In the genomic region with DNA sequence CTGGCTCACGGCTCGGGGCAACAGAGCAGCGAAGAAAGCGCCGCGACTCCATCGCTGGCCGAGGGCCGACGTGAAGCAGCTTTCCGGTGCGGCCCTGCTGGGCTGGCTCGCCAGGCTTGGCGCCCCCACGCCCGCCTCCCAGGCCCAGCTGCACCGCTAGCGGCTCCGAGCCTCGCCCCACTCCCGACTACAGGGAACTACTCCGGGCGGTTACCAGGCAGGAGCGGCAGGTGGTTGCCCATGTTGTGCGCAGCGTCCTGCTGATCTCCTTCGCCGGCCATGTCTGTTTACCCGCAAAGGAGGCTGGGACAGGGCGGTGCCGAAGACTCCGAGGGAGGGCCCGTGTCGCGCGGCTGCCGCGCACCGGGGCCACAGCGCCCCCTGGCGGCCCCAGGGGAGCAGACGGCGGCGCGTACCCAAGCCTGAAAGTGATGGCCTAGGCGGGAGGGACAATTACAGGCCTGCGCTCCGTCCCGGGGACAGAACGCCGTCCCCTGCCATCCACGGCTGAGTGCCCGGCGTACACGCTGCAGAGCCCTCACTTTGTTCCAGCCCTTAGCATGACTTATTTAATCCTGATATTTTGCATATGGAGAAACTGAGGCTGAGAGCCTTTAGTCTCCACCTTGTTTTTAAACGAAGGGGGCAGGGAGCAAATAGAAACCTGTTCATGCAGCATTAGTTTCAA, we compare ENCODE assay signal across 8 cellular contexts. TPM values are rescaled to one million over a fixed set of nuclear protein-coding genes. Genes with fewer than 3 reads are reported as not detected.
DNase-seq lines count a peak whose midpoint lies in the region; ATAC-seq and TF ChIP-seq lines count a peak whose summit lies in the region.

CRBN (minus strand) TSS at position 285 of the 688 bp plus-strand sequence; CDS start at position 281, 4 bp downstream.

- POLR2A ChIA-PET in AG04450 (lab: Yijun Ruan, JAX), result no interaction called here

- ATAC-seq in GM18858 (IDR thresholded peaks at IDR 0.05; ENCODE audit: unreplicated experiment), result peak; percentile 98
- peak; percentile 99 for ATAC-seq in HG03066 (IDR thresholded peaks at IDR 0.05; ENCODE audit: low read depth, unreplicated experiment)

- H3K27ac ChIP-seq in AG04450 (ENCODE audit: low read depth, low read length) (no peak within 1 kb of the TSS), caudate nucleus (ENCODE audit: low read depth, low read length) (peak within 1 kb of the TSS; percentile 67)

- peak; percentile 91 for TF ChIP-seq CTCF in AG04450 (IDR thresholded peaks at IDR 0.05; ENCODE audit: low read depth, low read length)

- no peaks in the 10 kb centered on the region for H3K9me3 ChIP-seq in AG04450 (ENCODE audit: control insufficient read depth, insufficient read depth, low read length)

- CTCF ChIA-PET in AG04450 (lab: Charles Lee), result interaction anchor here (0.6 to 3.5 kb wide), 12 partner anchors 9 to 1435 kb away, joined by 3 to 13 read pairs (median 5); no protein-coding TSS in a partner anchor

- peak; percentile 43 for DNase-seq in AG04450 (ENCODE audit: low read depth, low spot score)
- peak; percentile 70 for DNase-seq in NCI-H2227 treated with DMSO at 0.1 percent for 48 hours (lab: John Stamatoyannopoulos, UW)
- peak; percentile 64 to 86 (median 76) for DNase-seq in activated CD4-positive, CD25-positive, alpha-beta regulatory T cell (lab: John Stamatoyannopoulos, UW)
- peak; percentile 16 to 92 (median 83) for DNase-seq in caudate nucleus (lab: John Stamatoyannopoulos, UW)
- DNase-seq in iris pigment epithelial cell (ENCODE audit: low read depth), result peak; percentile 82
- peak; percentile 82 for DNase-seq in stimulated activated CD4-positive, alpha-beta T cell treated with anti-CD3 and anti-CD28 coated beads, Interleukin-12 subunit alpha, Interleukin-12 subunit beta, amount 100 ng/mL, for 4 hours

- H3K27me3 ChIP-seq in AG04450 (ENCODE audit: control insufficient read depth, insufficient read depth, low read length), result no peaks in the 10 kb centered on the region

- peak within 1 kb of the TSS; percentile 94 for H3K4me3 ChIP-seq in AG04450 (ENCODE audit: low read depth, low read length)

RNA-seq across cellular contexts. Expression of gene CRBN, which starts in this region (rescaled TPM):
- 30.7 and 44.2 TPM in 2 replicates for polyA plus RNA-seq in AG04450 (2011; rRNA removed)
- 51.7 and 60.9 TPM in 2 replicates for polyA minus RNA-seq in AG04450 (2011; rRNA and poly(A)+ RNA removed)
